8 cellular contexts compared by ENCODE assay signal in genomic region chr5:176809544-176810083, GRCh38. TPM values are rescaled to one million over a fixed set of nuclear protein-coding genes. Genes with fewer than 3 reads are reported as not detected.
A peak's percentile ranks its signal among the peaks of the same experiment; 100 is the strongest.
DNase-seq lines count a peak whose midpoint lies in the region; ATAC-seq and TF ChIP-seq lines count a peak whose summit lies in the region.

No MANE protein-coding gene starts in this region.

- DNase-seq in right cardiac atrium (peak in 1 of 3 donors; percentile 23), left ventricle myocardium superior (no peak), lower lobe of right lung (no peak), medulla oblongata (ENCODE audit: extremely low spot score) (no peak), upper lobe of right lung (no peak)
- no peak for DNase-seq in activated T-helper 1 cell treated with anti-CD3 and anti-CD28 coated beads, Interleukin-12 subunit alpha, Interleukin-12 subunit beta, Interleukin-2, Interleukin-4 antibody, amounts not matched to agents 30 ng/mL and 10 ng/mL and 1 ng/mL, durations not matched to agents 14 hours and 24 hours and 36 hours (ENCODE audit: low spot score)

- peaks cover 11% of the 10 kb centered on the region for H3K4me1 Mint-ChIP-seq in activated T-helper 1 cell treated with anti-CD3 and anti-CD28 coated beads, Interleukin-12 subunit alpha, Interleukin-12 subunit beta, Interleukin-2, Interleukin-4 antibody, amounts not matched to agents 30 ng/mL and 10 ng/mL and 1 ng/mL, durations not matched to agents 14 hours and 24 hours and 36 hours (ENCODE audit: low read depth)

- H3K9me3 Mint-ChIP-seq in activated T-helper 1 cell treated with anti-CD3 and anti-CD28 coated beads, Interleukin-12 subunit alpha, Interleukin-12 subunit beta, Interleukin-2, Interleukin-4 antibody, amounts not matched to agents 30 ng/mL and 10 ng/mL and 1 ng/mL, durations not matched to agents 14 hours and 24 hours and 36 hours, result no peaks in the 10 kb centered on the region

- H3K9me3 ChIP-seq in right cardiac atrium (ENCODE audit: control insufficient read depth, low read length) (no peaks in the 10 kb centered on the region), lower lobe of right lung (no peaks in the 10 kb centered on the region), upper lobe of right lung (no peaks in the 10 kb centered on the region)

- H3K27me3 ChIP-seq in right cardiac atrium (ENCODE audit: control insufficient read depth, insufficient read depth) (no peaks in the 10 kb centered on the region), lower lobe of right lung (ENCODE audit: low read depth) (peaks cover 81% of the 10 kb centered on the region), upper lobe of right lung (peaks cover 89% of the 10 kb centered on the region)

- H3K4me3 ChIP-seq in right cardiac atrium (ENCODE audit: low read length), result peak overlapping the region; percentile 45
- peak overlapping the region; percentile 36 for H3K4me3 ChIP-seq in lower lobe of right lung
- peak overlapping the region; percentile 38 for H3K4me3 ChIP-seq in urinary bladder (ENCODE audit: low read depth, low read length)
- H3K4me3 ChIP-seq in upper lobe of right lung, result no peak overlapping the region

- no peak overlapping the region for H3K27ac Mint-ChIP-seq in activated T-helper 1 cell treated with anti-CD3 and anti-CD28 coated beads, Interleukin-12 subunit alpha, Interleukin-12 subunit beta, Interleukin-2, Interleukin-4 antibody, amounts not matched to agents 30 ng/mL and 10 ng/mL and 1 ng/mL, durations not matched to agents 14 hours and 24 hours and 36 hours

- WGBS in right cardiac atrium, result under 1% methylated on average over 48 of the region's 48 CpGs
- 1% methylated on average over 48 of the region's 48 CpGs for WGBS in urinary bladder

- intact Hi-C loops in right cardiac atrium (cut with DNase I) (loop anchor here in 1 of 4 donors (5.0 kb wide), 1 partner anchor 147 kb away; no protein-coding TSS in a partner anchor), left ventricle myocardium superior (cut with micrococcal nuclease) (no loop called here), lower lobe of right lung (cut with DNase I) (no loop called here), upper lobe of right lung (cut with DNase I) (no loop called here)
- intact Hi-C loops in activated T-helper 1 cell treated with anti-CD3 and anti-CD28 coated beads, Interleukin-12 subunit alpha, Interleukin-12 subunit beta, Interleukin-2, Interleukin-4 antibody, amounts not matched to agents 30 ng/mL and 10 ng/mL and 1 ng/mL, durations not matched to agents 14 hours and 24 hours and 36 hours (cut with micrococcal nuclease), result no loop called here

- peak overlapping the region; percentile 29 for H3K4me3 Mint-ChIP-seq in activated T-helper 1 cell treated with anti-CD3 and anti-CD28 coated beads, Interleukin-12 subunit alpha, Interleukin-12 subunit beta, Interleukin-2, Interleukin-4 antibody, amounts not matched to agents 30 ng/mL and 10 ng/mL and 1 ng/mL, durations not matched to agents 14 hours and 24 hours and 36 hours

- H3K4me1 ChIP-seq in right cardiac atrium (ENCODE audit: control insufficient read depth, insufficient read depth, low read length) (no peaks in the 10 kb centered on the region), lower lobe of right lung (peaks cover 4% of the 10 kb centered on the region), urinary bladder (ENCODE audit: insufficient read depth) (no peaks in the 10 kb centered on the region), upper lobe of right lung (no peaks in the 10 kb centered on the region)

- peaks cover 53% of the 10 kb centered on the region for H3K27me3 Mint-ChIP-seq in activated T-helper 1 cell treated with anti-CD3 and anti-CD28 coated beads, Interleukin-12 subunit alpha, Interleukin-12 subunit beta, Interleukin-2, Interleukin-4 antibody, amounts not matched to agents 30 ng/mL and 10 ng/mL and 1 ng/mL, durations not matched to agents 14 hours and 24 hours and 36 hours (ENCODE audit: insufficient read depth)

- ATAC-seq in right cardiac atrium (no peak), left ventricle myocardium superior (no peak), lower lobe of right lung (no peak), upper lobe of right lung (no peak)
- no peak for ATAC-seq in activated CD4-positive, CD25-positive, alpha-beta regulatory T cell treated with anti-CD3 and anti-CD28 coated beads, Interleukin-2, amount 50 U/mL, for 24 hours

- no peak overlapping the region for H3K27ac ChIP-seq in right cardiac atrium (ENCODE audit: low read length)
- no peak overlapping the region for H3K27ac ChIP-seq in lower lobe of right lung
- no peak overlapping the region for H3K27ac ChIP-seq in urinary bladder (ENCODE audit: low read depth)
- no peak overlapping the region for H3K27ac ChIP-seq in upper lobe of right lung

- H3K36me3 ChIP-seq in lower lobe of right lung (no peaks in the 10 kb centered on the region), urinary bladder (ENCODE audit: insufficient read depth) (no peaks in the 10 kb centered on the region), upper lobe of right lung (no peaks in the 10 kb centered on the region)

- no peaks in the 10 kb centered on the region for H3K36me3 Mint-ChIP-seq in activated T-helper 1 cell treated with anti-CD3 and anti-CD28 coated beads, Interleukin-12 subunit alpha, Interleukin-12 subunit beta, Interleukin-2, Interleukin-4 antibody, amounts not matched to agents 30 ng/mL and 10 ng/mL and 1 ng/mL, durations not matched to agents 14 hours and 24 hours and 36 hours (ENCODE audit: low read depth)

- TF ChIP-seq CTCF in lower lobe of right lung (IDR thresholded peaks at IDR 0.05) (no peak), upper lobe of right lung (IDR thresholded peaks at IDR 0.05) (no peak)

RNA-seq across cellular contexts. Expression of gene UNC5A, which starts 0.7 kb away (rescaled TPM):
- under 1 TPM; 0.17 to 0.85 (median 0.44) TPM for total RNA-seq in right cardiac atrium
- polyA plus RNA-seq in right cardiac atrium, result 0.68 TPM
- total RNA-seq in left ventricle myocardium superior, result 0.22 TPM
- total RNA-seq in activated T-helper 1 cell treated with anti-CD3 and anti-CD28 coated beads, Interleukin-12 subunit alpha, Interleukin-12 subunit beta, Interleukin-2, Interleukin-4 antibody, amounts not matched to agents 30 ng/mL and 10 ng/mL and 1 ng/mL, durations not matched to agents 14 hours and 24 hours and 36 hours, result not detected in 2 replicates
- 0.21 TPM for total RNA-seq in lower lobe of right lung
- 0.32 TPM for total RNA-seq in urinary bladder
- 0.19 TPM for polyA plus RNA-seq in urinary bladder
- total RNA-seq in upper lobe of right lung, result 0.46 TPM
